In genomic region chr1:109397451-109398342, GRCh38 we compare ENCODE assay signal across 8 cellular contexts.
DNase-seq lines count a peak whose midpoint lies in the region; ATAC-seq lines count a peak whose summit lies in the region.

SORT1 (minus strand) TSS chr1:109397918; CDS start chr1:109397892, 26 bp downstream.

- DNase-seq in 8988T (peak; percentile 78), NCI-H510A treated with DMSO at 0.1 percent for 48 hours (lab: John Stamatoyannopoulos, UW) (peak; percentile 91), dedifferentiated amniotic fluid mesenchymal stem cell (ENCODE audit: extremely low spot score) (peak; percentile 55)
- peak; percentile 25 to 37 for DNase-seq in activated CD4-positive, alpha-beta T cell treated with anti-CD3 and anti-CD28 coated beads, Interleukin-2, amount 50 U/mL, for 24 hours (ENCODE audit: low read depth in 1 of 2, low spot score in 1 of 2)
- DNase-seq in stimulated activated CD4-positive, alpha-beta T cell treated with anti-CD3 and anti-CD28 coated beads, Interleukin-1b, Interleukin-23, amount 100 ng/mL, for 24 hours (ENCODE audit: low read depth in 4 of 4, low spot score in 1 of 4), result peak; percentile 12 to 48 (median 30)

- ATAC-seq in GM18868 (IDR thresholded peaks at IDR 0.05; ENCODE audit: unreplicated experiment) (peak; percentile 82), HG03432 (IDR thresholded peaks at IDR 0.05; ENCODE audit: unreplicated experiment) (peak; percentile 86)

- H3K27me3 ChIP-seq in layer of hippocampus (ENCODE audit: control insufficient read depth, insufficient read depth, low read length), result no peaks in the 10 kb centered on the region

- H3K27ac ChIP-seq in layer of hippocampus (ENCODE audit: low read depth, low read length), result peak within 1 kb of the TSS; percentile 96

Comparison
In these comparisons a context has a peak if more than half of its experiments do, and no peak if none do; other contexts are left out.
1. Peak in every context shown above with its lines: DNase-seq, ATAC-seq and H3K27ac ChIP-seq.
2. DNase-seq: peak in every context shown above with its lines; median percentile 91 in NCI-H510A treated with DMSO at 0.1 percent for 48 hours; 78 in 8988T; 55 in dedifferentiated amniotic fluid mesenchymal stem cell; 31 in activated CD4-positive, alpha-beta T cell treated with anti-CD3 and anti-CD28 coated beads, Interleukin-2, amount 50 U/mL, for 24 hours; 30 in stimulated activated CD4-positive, alpha-beta T cell treated with anti-CD3 and anti-CD28 coated beads, Interleukin-1b, Interleukin-23, amount 100 ng/mL, for 24 hours.